Comparison of ENCODE assay signal across 13 cellular contexts in genomic region chr3:183815951-183816475, GRCh38. TPM values are rescaled to one million over a fixed set of nuclear protein-coding genes. Genes with fewer than 3 reads are reported as not detected.
DNase-seq lines count a peak whose midpoint lies in the region; ATAC-seq and TF ChIP-seq lines count a peak whose summit lies in the region.
"Had no signal": no experiment of that assay in that cellular context is flagged by ENCODE, and none has a peak within 500 bp of the region (broad histone marks: within the 10 kb centered on the region; RNA-seq: fewer than 3 reads in every experiment).

No MANE protein-coding gene starts in this region.

- H3K27ac Mint-ChIP-seq in activated naive CD4-positive, alpha-beta T cell treated with anti-CD3 and anti-CD28 coated beads, Interleukin-2, amount 50 U/mL, for 72 hours: peak overlapping the region; percentile 23 to 67
- H3K27ac Mint-ChIP-seq in central memory CD8-positive, alpha-beta T cell (ENCODE audit: low read depth): peak overlapping the region; percentile 69

- peaks cover 5% of the 10 kb centered on the region for H3F3A ChIP-seq in OCI-LY1 (ENCODE audit: insufficient read depth, low read length)

- H3K27ac ChIP-seq in OCI-LY1 (ENCODE audit: low read depth, low read length, poor library complexity, severe bottlenecking) (peak overlapping the region; percentile 68), temporal lobe (ENCODE audit: low read depth, low read length) (peak overlapping the region; percentile 99), left lung (no peak overlapping the region), psoas muscle (no peak overlapping the region)
- H3K27ac ChIP-seq: pancreas had no signal

- H3K9me3 ChIP-seq in OCI-LY1 (ENCODE audit: low read length) (no peaks in the 10 kb centered on the region), left lung (no peaks in the 10 kb centered on the region), psoas muscle (no peaks in the 10 kb centered on the region)
- H3K9me3 ChIP-seq: pancreas had no signal

- H3K4me1 Mint-ChIP-seq in central memory CD8-positive, alpha-beta T cell: peaks cover 19% of the 10 kb centered on the region

- H3K9ac ChIP-seq in OCI-LY1 (ENCODE audit: low read length): no peak overlapping the region; the same call in 1 of the 2 replicates

- no peaks in the 10 kb centered on the region for H3K9me2 ChIP-seq in OCI-LY1 (ENCODE audit: low read depth, low read length)

- TF ChIP-seq CTCF in OCI-LY1 (IDR thresholded peaks at IDR 0.05; ENCODE audit: low read length) (no peak), left lung (IDR thresholded peaks at IDR 0.05) (no peak), psoas muscle (IDR thresholded peaks at IDR 0.05) (no peak)

- intact Hi-C loops in left lung (cut with DNase I): no loop called here
- intact Hi-C loops in psoas muscle (cut with DNase I): no loop called here

- no peak for ATAC-seq in activated naive CD4-positive, alpha-beta T cell treated with anti-CD3 and anti-CD28 coated beads, Interleukin-2, amount 50 U/mL, for 72 hours
- no peak for ATAC-seq in central memory CD8-positive, alpha-beta T cell (replicated peaks; ENCODE audit: extremely low read depth, poor library complexity, severe bottlenecking)
- ATAC-seq in HG03378 (IDR thresholded peaks at IDR 0.05; ENCODE audit: unreplicated experiment) (no peak), left lung (no peak), psoas muscle (no peak)

- no peak for DNase-seq in activated naive CD4-positive, alpha-beta T cell treated with anti-CD3 and anti-CD28 coated beads, Interleukin-2, amount 50 U/mL, for 72 hours (ENCODE audit: low spot score in 2 of 2)
- DNase-seq in activated naive CD4-positive, alpha-beta T cell (lab: John Stamatoyannopoulos, UW): no peak
- no peak for DNase-seq in central memory CD8-positive, alpha-beta T cell (ENCODE audit: low spot score in 2 of 2)
- DNase-seq in left lung (no peak), psoas muscle (no peak)
- DNase-seq: activated CD4-positive, alpha-beta T cell treated with anti-CD3 and anti-CD28 coated beads for 48 hours; central memory CD4-positive, alpha-beta T cell; NCI-H1048; NCI-H446; pancreas had no signal

- no peaks in the 10 kb centered on the region for H3K79me2 ChIP-seq in OCI-LY1 (ENCODE audit: insufficient read depth, low read length)

- peak overlapping the region; percentile 9; the same call in 1 of the 2 replicates for H3K4me2 ChIP-seq in OCI-LY1 (ENCODE audit: low read length)

- 75 to 81% (median 79%) methylated on average over 12 of the region's 12 CpGs for WGBS in psoas muscle, 3 donors

- no peaks in the 10 kb centered on the region for H3K9me3 Mint-ChIP-seq in activated naive CD4-positive, alpha-beta T cell treated with anti-CD3 and anti-CD28 coated beads, Interleukin-2, amount 50 U/mL, for 72 hours
- no peaks in the 10 kb centered on the region for H3K9me3 Mint-ChIP-seq in central memory CD8-positive, alpha-beta T cell

- no peaks in the 10 kb centered on the region for H4K20me1 ChIP-seq in OCI-LY1 (ENCODE audit: insufficient read depth, low read length)

- H3K4me1 ChIP-seq in OCI-LY1 (ENCODE audit: insufficient read depth, low read length, severe bottlenecking) (peaks cover 22% of the 10 kb centered on the region), left lung (no peaks in the 10 kb centered on the region), psoas muscle (peaks cover 15% of the 10 kb centered on the region)

- no peak overlapping the region for H2AFZ ChIP-seq in OCI-LY1 (ENCODE audit: low read length)

- H3K4me3 ChIP-seq in OCI-LY1 (ENCODE audit: low read depth, low read length, poor library complexity, severe bottlenecking): no peak overlapping the region
- H3K4me3 ChIP-seq in left lung: no peak overlapping the region
- no peak overlapping the region for H3K4me3 ChIP-seq in psoas muscle
- H3K4me3 ChIP-seq: pancreas had no signal

- H3K27me3 ChIP-seq in OCI-LY1 (ENCODE audit: insufficient read depth, low read length): no peaks in the 10 kb centered on the region
- H3K27me3 ChIP-seq in left lung: no peaks in the 10 kb centered on the region
- H3K27me3 ChIP-seq in psoas muscle (ENCODE audit: insufficient read depth in 3 of 3, low read length in 2 of 3): no peaks in the 10 kb centered on the region
- H3K27me3 ChIP-seq: pancreas had no signal

- no peaks in the 10 kb centered on the region for H3K36me3 Mint-ChIP-seq in activated naive CD4-positive, alpha-beta T cell treated with anti-CD3 and anti-CD28 coated beads, Interleukin-2, amount 50 U/mL, for 72 hours
- peaks cover 5% of the 10 kb centered on the region for H3K36me3 Mint-ChIP-seq in central memory CD8-positive, alpha-beta T cell (ENCODE audit: insufficient read depth)

- H3K27me3 Mint-ChIP-seq in central memory CD8-positive, alpha-beta T cell: no peaks in the 10 kb centered on the region

- H3K36me3 ChIP-seq in OCI-LY1 (ENCODE audit: insufficient read depth, low read length): peaks cover 35% of the 10 kb centered on the region
- peaks cover 0 to 44% of the 10 kb centered on the region in 2 donors for H3K36me3 ChIP-seq in left lung
- H3K36me3 ChIP-seq in psoas muscle (ENCODE audit: insufficient read depth in 1 of 2, low read depth in 1 of 2): peaks cover 0 to 40% of the 10 kb centered on the region in 2 donors

- peak overlapping the region; percentile 37 for H3K4me3 Mint-ChIP-seq in central memory CD8-positive, alpha-beta T cell

RNA-seq across cellular contexts. Expression of gene MAP6D1, which starts 9.4 kb away (rescaled TPM):
- total RNA-seq in activated naive CD4-positive, alpha-beta T cell treated with anti-CD3 and anti-CD28 coated beads, Interleukin-2, amount 50 U/mL, for 72 hours: 1 to 10 TPM in 1 of 2 donors, not detected in 1; 1.4 TPM
- total RNA-seq in temporal lobe: 5.2 TPM
- 1 to 10 TPM in 1 of 2 donors, under 1 TPM in 1; 0.38 to 1.2 TPM for total RNA-seq in left lung
- total RNA-seq in psoas muscle: 10 to 100 TPM in 1 of 4 donors, 1 to 10 TPM in 3; 4.6 to 12.3 (median 6.2) TPM
- 1 to 10 TPM; 2.7 to 5.3 (median 4.5) TPM for polyA plus RNA-seq in psoas muscle

Comparison
In these comparisons a context has a peak if more than half of its experiments do, and no peak if none do; other contexts are left out.
1. H3K27ac ChIP-seq: peak in OCI-LY1 (single experiment) and temporal lobe (single experiment); none in left lung (0 of 2) and psoas muscle (single experiment).